31 cellular contexts compared by ENCODE assay signal in genomic region chr16:59236804-59237463, GRCh38.
"Had no signal": no experiment of that assay in that cellular context is flagged by ENCODE, and none has a peak within 500 bp of the region (broad histone marks: within the 10 kb centered on the region; RNA-seq: fewer than 3 reads in every experiment).

No MANE protein-coding gene starts in this region.

- H3K9me3 Mint-ChIP-seq: activated CD8-positive, alpha-beta T cell treated with anti-CD3 and anti-CD28 coated beads for 36 hours; activated T-cell treated with anti-CD3 and anti-CD28 coated beads, Interleukin-2, amount 50 U/mL, for 72 hours had no signal

- ATAC-seq: activated CD8-positive, alpha-beta T cell treated with anti-CD3 and anti-CD28 coated beads for 36 hours; activated T-cell treated with anti-CD3 and anti-CD28 coated beads, Interleukin-2, amount 50 U/mL, for 72 hours; activated T-helper 17 cell treated with anti-CD3 and anti-CD28 coated beads, Interleukin-2, amount 50 U/mL, for 72 hours had no signal

- H3K4me3 Mint-ChIP-seq: activated CD8-positive, alpha-beta T cell treated with anti-CD3 and anti-CD28 coated beads for 36 hours; activated naive CD8-positive, alpha-beta T cell treated with anti-CD3 and anti-CD28 coated beads for 36 hours; activated T-cell treated with anti-CD3 and anti-CD28 coated beads, Interleukin-2, amount 50 U/mL, for 72 hours; activated T-helper 17 cell treated with anti-CD3 and anti-CD28 coated beads, Interleukin-2, amount 50 U/mL, for 72 hours had no signal

- H3K36me3 Mint-ChIP-seq: activated naive CD8-positive, alpha-beta T cell treated with anti-CD3 and anti-CD28 coated beads for 36 hours had no signal

- DNase-seq: activated CD4-positive, alpha-beta T cell treated with anti-CD3 and anti-CD28 coated beads for 1 hour; activated CD4-positive, alpha-beta T cell treated with anti-CD3 and anti-CD28 coated beads for 48 hours; activated CD4-positive, CD25-positive, alpha-beta regulatory T cell; activated CD8-positive, alpha-beta T cell treated with anti-CD3 and anti-CD28 coated beads for 36 hours; activated effector memory CD4-positive, alpha-beta T cell treated with anti-CD3 and anti-CD28 coated beads, Interleukin-2, amount 50 U/mL, for 16 hours; activated naive CD4-positive, alpha-beta T cell; activated naive CD4-positive, alpha-beta T cell treated with anti-CD3 and anti-CD28 coated beads, Interleukin-2, amount 50 U/mL, for 16 hours; activated naive CD8-positive, alpha-beta T cell treated with anti-CD3 and anti-CD28 coated beads for 36 hours; activated T-cell treated with anti-CD3 and anti-CD28 coated beads, Interleukin-2, amount 50 U/mL, for 1 hour; activated T-cell treated with anti-CD3 and anti-CD28 coated beads, Interleukin-2, amount 50 U/mL, for 72 hours; amniotic stem cell; aorta; brain microvascular endothelial cell; central memory CD4-positive, alpha-beta T cell; NCI-H1105; NCI-H1417 treated with DMSO at 0.1 percent for 48 hours; NCI-H187 treated with DMSO at 0.1 percent for 48 hours; NCI-H2081; NCI-H2171 treated with DMSO at 0.1 percent for 48 hours; NCI-H2227 treated with DMSO at 0.1 percent for 48 hours; NCI-H446; NCI-H510A treated with DMSO at 0.1 percent for 48 hours; NCI-H69; NK-92 treated with Interleukin-12 subunit alpha and Interleukin-12 subunit beta, amount 100 ng/mL, for 24 hours; Right ventricle myocardium superior; SW 1271; T-helper 1 cell; T-helper 2 cell; T-helper 9 cell had no signal

- H3K36me3 ChIP-seq: brain microvascular endothelial cell had no signal

- H3K27me3 Mint-ChIP-seq: activated CD8-positive, alpha-beta T cell treated with anti-CD3 and anti-CD28 coated beads for 36 hours; activated naive CD8-positive, alpha-beta T cell treated with anti-CD3 and anti-CD28 coated beads for 36 hours; activated T-helper 17 cell treated with anti-CD3 and anti-CD28 coated beads, Interleukin-2, amount 50 U/mL, for 72 hours had no signal

- H3K27ac Mint-ChIP-seq: activated CD8-positive, alpha-beta T cell treated with anti-CD3 and anti-CD28 coated beads for 36 hours; activated naive CD8-positive, alpha-beta T cell treated with anti-CD3 and anti-CD28 coated beads for 36 hours; activated T-helper 17 cell treated with anti-CD3 and anti-CD28 coated beads, Interleukin-2, amount 50 U/mL, for 72 hours had no signal

- H3K27me3 ChIP-seq: brain microvascular endothelial cell had no signal

- H3K4me1 Mint-ChIP-seq: activated naive CD8-positive, alpha-beta T cell treated with anti-CD3 and anti-CD28 coated beads for 36 hours; activated T-helper 17 cell treated with anti-CD3 and anti-CD28 coated beads, Interleukin-2, amount 50 U/mL, for 72 hours had no signal

- H3K27ac ChIP-seq: brain microvascular endothelial cell, VCaP had no signal
